18 cellular contexts compared by ENCODE assay signal in genomic region chr9:13847270-13847669, GRCh38.
"Had no signal": no experiment of that assay in that cellular context is flagged by ENCODE, and none has a peak within 500 bp of the region (broad histone marks: within the 10 kb centered on the region; RNA-seq: fewer than 3 reads in every experiment).

No MANE protein-coding gene starts in this region.

- H3K79me2 ChIP-seq: parathyroid adenoma had no signal

- H3K27me3 ChIP-seq: colonic mucosa, suprapubic skin, thyroid gland had no signal

- H3K36me3 ChIP-seq: colonic mucosa, prostate gland, suprapubic skin, thyroid gland had no signal

- H3K4me1 Mint-ChIP-seq: naive B cell had no signal

- H3K4me3 Mint-ChIP-seq: naive B cell, nephron, type B pancreatic cell had no signal

- H3K4me1 ChIP-seq: colonic mucosa, parathyroid adenoma, prostate gland, suprapubic skin, thyroid gland had no signal

- H3K9me3 ChIP-seq: colonic mucosa, prostate gland, suprapubic skin, thyroid gland had no signal

- H3K4me3 ChIP-seq: colonic mucosa, prostate gland, smooth muscle cell, suprapubic skin, thyroid gland had no signal

- H2AFZ ChIP-seq: parathyroid adenoma had no signal

- H3K27ac Mint-ChIP-seq: type B pancreatic cell had no signal

- H3K36me3 Mint-ChIP-seq: naive B cell, type B pancreatic cell had no signal

- DNase-seq: cerebellar nuclear complex; colonic mucosa; dermis blood vessel endothelial cell; erythroblast; foreskin fibroblast; kidney; left cardiac atrium; mesendoderm; naive B cell; stimulated activated CD4-positive, alpha-beta T cell treated with anti-CD3 and anti-CD28 coated beads, Interleukin-2, amount 100 ng/mL, for 48 hours; stimulated activated naive CD8-positive, alpha-beta T cell treated with anti-CD3 and anti-CD28 coated beads, Interleukin-15, Interleukin-2, amounts not matched to agents 100 U/mL and 50 U/mL, for 24 hours; thyroid gland had no signal

- H3K27ac ChIP-seq: colonic mucosa, parathyroid adenoma, prostate gland, suprapubic skin, thyroid gland had no signal

- H3K9me3 Mint-ChIP-seq: type B pancreatic cell had no signal

- H3K4me2 ChIP-seq: smooth muscle cell had no signal

- H3K27me3 Mint-ChIP-seq: naive B cell, type B pancreatic cell had no signal

- H3K9ac ChIP-seq: parathyroid adenoma had no signal
